In the genomic region with DNA sequence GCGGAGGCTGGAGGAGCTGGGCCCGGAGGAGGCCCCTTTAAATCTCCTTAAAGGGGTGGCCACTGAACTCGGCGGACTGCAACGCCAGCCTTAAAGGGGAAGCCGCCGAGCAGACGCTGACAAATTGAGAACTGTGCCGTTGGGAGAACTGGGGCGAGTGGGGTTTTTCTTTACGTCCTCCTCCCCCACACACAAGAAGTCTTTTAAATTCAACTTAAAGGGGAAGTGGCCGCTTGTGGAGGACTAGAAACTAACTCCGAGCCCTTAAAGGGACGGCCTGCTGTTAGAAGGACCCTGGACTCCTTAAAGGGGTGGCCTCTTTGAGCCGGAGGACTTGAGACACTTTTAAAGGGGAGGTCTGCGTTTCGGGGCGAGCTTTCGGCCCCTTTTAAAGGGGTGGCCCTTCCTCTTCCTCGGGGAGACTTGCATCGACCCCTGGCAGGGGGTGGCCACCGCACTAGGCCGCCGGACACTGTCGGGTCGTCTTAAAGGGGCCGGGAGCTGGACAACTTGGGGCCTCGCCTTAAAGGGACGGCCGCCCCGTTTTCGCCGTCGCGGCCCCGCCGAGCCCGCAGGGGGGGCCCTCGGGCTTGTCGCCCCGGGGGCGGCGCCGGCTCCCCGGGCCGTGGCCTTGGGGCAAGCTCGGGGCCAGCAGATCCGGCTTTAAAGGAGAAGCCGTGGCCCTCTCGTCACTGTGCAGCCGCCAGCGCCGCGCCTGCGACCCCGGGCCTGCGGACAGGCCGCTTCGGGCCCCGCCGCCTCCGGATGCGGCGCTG, we compare ENCODE assay signal across 1 cellular context.
TF ChIP-seq lines count a peak whose summit lies in the region.

No MANE protein-coding gene starts in this region.

TF ChIP-seq in endothelial cell of umbilical vein, 7 proteins besides CTCF, POLR2A, EP300 and RAD21:
- TF ChIP-seq, protein P1, sequence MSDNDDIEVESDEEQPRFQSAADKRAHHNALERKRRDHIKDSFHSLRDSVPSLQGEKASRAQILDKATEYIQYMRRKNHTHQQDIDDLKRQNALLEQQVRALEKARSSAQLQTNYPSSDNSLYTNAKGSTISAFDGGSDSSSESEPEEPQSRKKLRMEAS (IDR thresholded peaks at IDR 0.05; ENCODE audit: insufficient read depth, insufficient read length): no peak
- no peak for TF ChIP-seq MYC (IDR thresholded peaks at IDR 0.05; ENCODE audit: low read depth, low read length)
- no peak for TF ChIP-seq GATA2 (IDR thresholded peaks at IDR 0.05; ENCODE audit: insufficient read depth, insufficient read length, low read depth, low read length)
- peak; percentile 45 for TF ChIP-seq POLR2AphosphoS5 (IDR thresholded peaks at IDR 0.05; ENCODE audit: insufficient read depth, low read depth, low read length)
- no peak for TF ChIP-seq FOS (IDR thresholded peaks at IDR 0.05; ENCODE audit: borderline replicate concordance, insufficient read depth, low read length)
- TF ChIP-seq JUN (IDR thresholded peaks at IDR 0.05; ENCODE audit: borderline replicate concordance, insufficient read depth, insufficient read length, low read depth): no peak
- TF ChIP-seq EZH2 (IDR thresholded peaks at IDR 0.05; ENCODE audit: borderline replicate concordance, low read depth, low read length, severe bottlenecking): no peak
